14 cellular contexts compared by ENCODE assay signal in genomic region chr9:128625391-128626145, GRCh38. TPM values are rescaled to one million over a fixed set of nuclear protein-coding genes. Genes with fewer than 3 reads are reported as not detected.
A peak's percentile ranks its signal among the peaks of the same experiment; 100 is the strongest.
DNase-seq lines count a peak whose midpoint lies in the region; ATAC-seq and TF ChIP-seq lines count a peak whose summit lies in the region.
"Had no signal": no experiment of that assay in that cellular context is flagged by ENCODE, and none has a peak within 500 bp of the region (broad histone marks: within the 10 kb centered on the region; RNA-seq: fewer than 3 reads in every experiment).

No MANE protein-coding gene starts in this region.

- no peaks in the 10 kb centered on the region for H3K9me2 ChIP-seq in GM23338 (ENCODE audit: insufficient read depth)

- no peak overlapping the region for H3K4me2 ChIP-seq in GM23338

- peaks cover 66% of the 10 kb centered on the region for H3K36me3 Mint-ChIP-seq in GM23338 (ENCODE audit: low read depth)
- peaks cover 70% of the 10 kb centered on the region for H3K36me3 Mint-ChIP-seq in brain

- H3K27ac ChIP-seq in A673 (ENCODE audit: low read depth, low read length, poor library complexity, severe bottlenecking) (no peak overlapping the region), GM23338 (ENCODE audit: low read depth) (no peak overlapping the region)

- H3K27me3 ChIP-seq in A673 (replicated peaks; ENCODE audit: insufficient read depth, low read depth, low read length, poor library complexity) (no peaks in the 10 kb centered on the region), GM23338 (ENCODE audit: insufficient read depth) (no peaks in the 10 kb centered on the region)

- no peaks in the 10 kb centered on the region for H3K4me1 ChIP-seq in A673 (ENCODE audit: insufficient read depth, low read length, poor library complexity, severe bottlenecking)
- H3K4me1 ChIP-seq in GM23338 (ENCODE audit: insufficient read depth): no peaks in the 10 kb centered on the region

- TF ChIP-seq CTCF in A673 (conservative IDR thresholded peaks at IDR 0.05; ENCODE audit: low read depth, low read length) (no peak), GM23338 (conservative IDR thresholded peaks at IDR 0.05; ENCODE audit: low read depth in 2 of 2) (peak in 1 of 2 experiments; percentile 42; a peak in 2 of 4 replicates), brain (conservative IDR thresholded peaks at IDR 0.05) (no peak), GM10266 (IDR thresholded peaks at IDR 0.05; ENCODE audit: control insufficient read depth, insufficient read depth, low read depth, missing control alignments) (no peak)

- ATAC-seq in GM23338: peak; percentile 30
- no peak for ATAC-seq in GM18502 (IDR thresholded peaks at IDR 0.05; ENCODE audit: poor library complexity, unreplicated experiment)
- no peak for ATAC-seq in esophagus mucosa

- CTCF ChIA-PET in A673 (lab: Charles Lee): no interaction called here

- peaks cover 20% of the 10 kb centered on the region for H3K27me3 Mint-ChIP-seq in GM23338 (ENCODE audit: insufficient read depth, low read depth, poor library complexity)
- H3K27me3 Mint-ChIP-seq in brain: no peaks in the 10 kb centered on the region
- H3K27me3 Mint-ChIP-seq: stimulated activated naive CD8-positive, alpha-beta T cell treated with anti-CD3 and anti-CD28 coated beads, Interleukin-15, Interleukin-2, amounts not matched to agents 100 ng/mL and 50 ng/mL, for 24 hours had no signal

- intact Hi-C loops in A673 (cut with micrococcal nuclease; ENCODE audit: unreplicated experiment): no loop called here

- H3K36me3 ChIP-seq in A673 (ENCODE audit: insufficient read depth, low read length, poor library complexity, severe bottlenecking): peaks cover 86% of the 10 kb centered on the region
- peaks cover 19% of the 10 kb centered on the region for H3K36me3 ChIP-seq in GM23338 (ENCODE audit: insufficient read depth)

- no peaks in the 10 kb centered on the region for H3K4me1 Mint-ChIP-seq in GM23338
- no peaks in the 10 kb centered on the region for H3K4me1 Mint-ChIP-seq in brain

- no peaks in the 10 kb centered on the region for H3K79me2 ChIP-seq in GM23338 (replicated peaks; ENCODE audit: insufficient read depth)

- H3K9me3 Mint-ChIP-seq in GM23338: no peaks in the 10 kb centered on the region
- H3K9me3 Mint-ChIP-seq in brain: no peaks in the 10 kb centered on the region
- H3K9me3 Mint-ChIP-seq: activated T-helper 2 cell treated with anti-CD3 and anti-CD28 coated beads, Interferon-gamma antibody, Interleukin-2, Interleukin-4, amounts not matched to agents 10 μg/mL and 5 μg/mL and 100 μg/mL, durations not matched to agents 14 hours and 24 hours and 36 hours; stimulated activated naive CD8-positive, alpha-beta T cell treated with anti-CD3 and anti-CD28 coated beads, Interleukin-15, Interleukin-2, amounts not matched to agents 100 ng/mL and 50 ng/mL, for 24 hours had no signal

- H3K4me3 ChIP-seq in A673 (ENCODE audit: low read depth, low read length, poor library complexity, severe bottlenecking): no peak overlapping the region
- no peak overlapping the region for H3K4me3 ChIP-seq in GM23338
- H3K4me3 ChIP-seq: lung had no signal

- H3K9me3 ChIP-seq in A673 (ENCODE audit: low read depth, low read length, poor library complexity, severe bottlenecking): no peaks in the 10 kb centered on the region

- BruUV-seq in A673 (replicated peaks; lab: Mats Ljungman, UMichigan): TSS peak; percentile 66

- H3K27ac Mint-ChIP-seq in GM23338 (no peak overlapping the region), brain (peak overlapping the region in 4 of 5 experiments; percentile 38 to 86 (median 50))
- H3K27ac Mint-ChIP-seq: activated T-helper 2 cell treated with anti-CD3 and anti-CD28 coated beads, Interferon-gamma antibody, Interleukin-2, Interleukin-4, amounts not matched to agents 10 μg/mL and 5 μg/mL and 100 μg/mL, durations not matched to agents 14 hours and 24 hours and 36 hours; stimulated activated naive CD8-positive, alpha-beta T cell treated with anti-CD3 and anti-CD28 coated beads, Interleukin-15, Interleukin-2, amounts not matched to agents 100 ng/mL and 50 ng/mL, for 24 hours had no signal

- H3F3A ChIP-seq in GM23338 (replicated peaks; ENCODE audit: low read depth): no peaks in the 10 kb centered on the region

- POLR2A ChIA-PET in A673 (lab: Charles Lee; ENCODE audit: low non-redundant PET): interaction anchor here (0.7 kb wide), 1 partner anchor 311 kb away, joined by 3 read pairs; no protein-coding TSS in a partner anchor

- H4K20me1 ChIP-seq in GM23338 (replicated peaks; ENCODE audit: insufficient read depth): peaks cover 3% of the 10 kb centered on the region; the same call in 1 of the 2 replicates

- H3K4me3 Mint-ChIP-seq in GM23338: no peak overlapping the region
- no peak overlapping the region for H3K4me3 Mint-ChIP-seq in brain
- H3K4me3 Mint-ChIP-seq: stimulated activated naive CD8-positive, alpha-beta T cell treated with anti-CD3 and anti-CD28 coated beads, Interleukin-15, Interleukin-2, amounts not matched to agents 100 ng/mL and 50 ng/mL, for 24 hours had no signal

- H2AFZ ChIP-seq in GM23338: no peak overlapping the region

- DNase-seq in A673 (ENCODE audit: low spot score) (no peak), GM23338 (ENCODE audit: low spot score) (peak; percentile 39), mucosa of gallbladder (ENCODE audit: low spot score) (peak; percentile 62), GM10266 (ENCODE audit: extremely low spot score) (no peak), NCI-H1417 (lab: John Stamatoyannopoulos, UW) (no peak)
- DNase-seq: activated CD4-positive, alpha-beta T cell treated with anti-CD3 and anti-CD28 coated beads, Interleukin-2, amount 50 U/mL, for 48 hours; AML-193; NCI-H2029 treated with DMSO at 0.1 percent for 48 hours had no signal

TF ChIP-seq in GM23338, 12 proteins besides CTCF, POLR2A, EP300 and RAD21 (continues in another document):
- TF ChIP-seq ZNF114 (CRISPR knock-in tag; IDR thresholded peaks at IDR 0.05) (no peak), JUNB (IDR thresholded peaks at IDR 0.05; ENCODE audit: unreplicated experiment) (no peak), ETS1 (IDR thresholded peaks at IDR 0.05) (no peak), EZH2 (IDR thresholded peaks at IDR 0.05; ENCODE audit: low read depth, unreplicated experiment) (no peak), EZH2phosphoT487 (IDR thresholded peaks at IDR 0.05; ENCODE audit: unreplicated experiment) (no peak), CREB1 (CRISPR knock-in tag; IDR thresholded peaks at IDR 0.05; ENCODE audit: low read depth) (no peak), NANOG (IDR thresholded peaks at IDR 0.05; ENCODE audit: borderline replicate concordance) (no peak), ZNF331 (CRISPR knock-in tag; IDR thresholded peaks at IDR 0.05; ENCODE audit: low read depth) (no peak), REST (IDR thresholded peaks at IDR 0.05; ENCODE audit: unreplicated experiment) (no peak), STAT1 (IDR thresholded peaks at IDR 0.05; ENCODE audit: unreplicated experiment) (no peak)

RNA-seq across cellular contexts. Expression of gene DYNC2I2, which starts 31.1 kb away (rescaled TPM):
- total RNA-seq in A673 (2021) (135 TPM in 2 replicates), mucosa of gallbladder (56.7 TPM), esophagus mucosa (37.0 TPM)
- total RNA-seq in GM23338 (2014; rRNA removed; shearing (Covaris generic)): 68.4 and 78.3 TPM in 2 replicates
- polyA plus RNA-seq in GM23338 (2016; fragmentation: Nextera tagmentation; extraction: Ambion mirVana) (48.7 and 51.5 TPM in 2 replicates), brain (ENCODE audit: insufficient read depth, low read depth, low replicate concordance) (320 TPM)

Comparison
In these comparisons a context has a peak if more than half of its experiments do, and no peak if none do; other contexts are left out.
1. DNase-seq: peak in GM23338 (single experiment) and mucosa of gallbladder (single experiment); none in A673 (single experiment), GM10266 (single experiment) and NCI-H1417 (0 of 3).